11 cellular contexts compared by ENCODE assay signal in genomic region chr4:41155194-41155830, GRCh38. TPM values are rescaled to one million over a fixed set of nuclear protein-coding genes. Genes with fewer than 3 reads are reported as not detected.
DNase-seq lines count a peak whose midpoint lies in the region; ATAC-seq, FAIRE-seq and TF ChIP-seq lines count a peak whose summit lies in the region.
"Had no signal": no experiment of that assay in that cellular context is flagged by ENCODE, and none has a peak within 500 bp of the region (broad histone marks: within the 10 kb centered on the region; RNA-seq: fewer than 3 reads in every experiment).

No MANE protein-coding gene starts in this region.

- H3K4me3 ChIP-seq in A549 (no peak overlapping the region), SJSA1 (no peak overlapping the region)

- H3K27me3 ChIP-seq in SJSA1 (replicated peaks) = no peaks in the 10 kb centered on the region

- H3K27ac ChIP-seq in A549 (peak overlapping the region in 1 of 2 experiments; percentile 39; a peak in 1 of 6 replicates), SJSA1 (peak overlapping the region; percentile 61)

- POLR2A ChIA-PET in A549 (lab: Yijun Ruan, JAX) = no interaction called here

- H3K4me1 ChIP-seq in A549 (peaks cover 27% of the 10 kb centered on the region), SJSA1 (replicated peaks) (peaks cover 40% of the 10 kb centered on the region)

- peak overlapping the region; percentile 31 for H3K4me3 Mint-ChIP-seq in mesothelial cell of epicardium

- TF ChIP-seq CTCF in A549 (IDR thresholded peaks at IDR 0.05) (no peak), mesothelial cell of epicardium (IDR thresholded peaks at IDR 0.05; ENCODE audit: unreplicated experiment) (no peak)

- TF ChIP-seq EP300 in A549 (IDR thresholded peaks at IDR 0.05) = no peak

- H3K4me2 ChIP-seq in A549 = peak overlapping the region; percentile 42

- no peak for TF ChIP-seq POLR2A in A549 (IDR thresholded peaks at IDR 0.05; ENCODE audit: low read length)

- 66% methylated on average over 5 of the region's 5 CpGs for WGBS in A549 (ENCODE audit: missing lambda C conversion rate)

- TF ChIP-seq RAD21 in A549 (conservative IDR thresholded peaks at IDR 0.05 in 1 of 2, IDR thresholded peaks at IDR 0.05 in 1 of 2) = no peak

- peaks cover 3% of the 10 kb centered on the region for H3K36me3 Mint-ChIP-seq in mesothelial cell of epicardium

- H3K27ac Mint-ChIP-seq in mesothelial cell of epicardium = peak overlapping the region; percentile 95

- peaks cover 5% of the 10 kb centered on the region for H3K9me3 Mint-ChIP-seq in mesothelial cell of epicardium

- DNase-seq in A549 (ENCODE audit: low read depth in 1 of 2, low spot score in 1 of 2) (no peak), SJSA1 (ENCODE audit: low read depth in 1 of 2, low spot score in 2 of 2) (peak in 1 of 2 experiments; percentile 42), fibroblast of peridontal ligament (ENCODE audit: extremely low read depth) (peak; percentile 53), mesothelial cell of epicardium (ENCODE audit: low spot score in 2 of 2, unreplicated experiment in 2 of 2) (no peak), DMS114 treated with DMSO at 0.1 percent for 48 hours (lab: John Stamatoyannopoulos, UW; ENCODE audit: unreplicated experiment) (no peak), NCI-H146 (lab: John Stamatoyannopoulos, UW) (no peak), NOMO-1 (lab: John Stamatoyannopoulos, UW; ENCODE audit: unreplicated experiment in 2 of 2) (no peak)
- DNase-seq: effector CD8-positive, alpha-beta T cell; stimulated activated CD4-positive, alpha-beta T cell treated with anti-CD3 and anti-CD28 coated beads, Interleukin-4, amount 100 ng/mL, for 1 hour had no signal

- no peaks in the 10 kb centered on the region for H3K27me3 Mint-ChIP-seq in mesothelial cell of epicardium (ENCODE audit: low read depth)

- peaks cover 45% of the 10 kb centered on the region for H3K4me1 Mint-ChIP-seq in mesothelial cell of epicardium

- CTCF ChIA-PET in A549 (lab: Yijun Ruan, JAX) = interaction anchor here (0.8 to 2.8 kb wide), 2 partner anchors 59 to 161 kb away, joined by 5 to 11 read pairs; partner anchors contain the start of gene APBB2

- peak in 1 of 2 experiments; percentile 55; a peak in 2 of 6 replicates for ATAC-seq in A549
- ATAC-seq in HG02852 (IDR thresholded peaks at IDR 0.05; ENCODE audit: unreplicated experiment) = no peak

- no peaks in the 10 kb centered on the region for H3K36me3 ChIP-seq in SJSA1

- H3K9me3 ChIP-seq in A549 (no peaks in the 10 kb centered on the region), SJSA1 (replicated peaks) (no peaks in the 10 kb centered on the region)

- FAIRE-seq in A549 (lab: Jason Lieb, UNC) = no peak
- FAIRE-seq: TTC549 had no signal

TF ChIP-seq in A549, 52 proteins besides CTCF, POLR2A, EP300 and RAD21:
- no peak for TF ChIP-seq ESRRA (IDR thresholded peaks at IDR 0.05; ENCODE audit: borderline replicate concordance, low read length)
- no peak for TF ChIP-seq EHF (CRISPR knock-in tag; IDR thresholded peaks at IDR 0.05)
- TF ChIP-seq MAFK (IDR thresholded peaks at IDR 0.05; ENCODE audit: partially characterized antibody) = no peak
- no peak for TF ChIP-seq JUNB (IDR thresholded peaks at IDR 0.05)
- TF ChIP-seq NFE2L2 (conservative IDR thresholded peaks at IDR 0.05; ENCODE audit: low read length) = no peak
- no peak for TF ChIP-seq HOXA7 (CRISPR knock-in tag; IDR thresholded peaks at IDR 0.05)
- TF ChIP-seq ELK1 (IDR thresholded peaks at IDR 0.05; ENCODE audit: low read depth, low read length) = no peak
- TF ChIP-seq CBX8 (IDR thresholded peaks at IDR 0.05) = no peak
- TF ChIP-seq JUN (IDR thresholded peaks at IDR 0.05) = no peak
- TF ChIP-seq MAX (IDR thresholded peaks at IDR 0.05) = no peak
- no peak for TF ChIP-seq TFCP2L1 (CRISPR knock-in tag; IDR thresholded peaks at IDR 0.05)
- TF ChIP-seq PBX3 (IDR thresholded peaks at IDR 0.05) = no peak
- TF ChIP-seq BHLHE40 (IDR thresholded peaks at IDR 0.05; ENCODE audit: low read depth, low read length) = no peak
- TF ChIP-seq NR3C1 (IDR thresholded peaks at IDR 0.05) = no peak
- no peak for TF ChIP-seq MAZ (IDR thresholded peaks at IDR 0.05; ENCODE audit: borderline replicate concordance, low read depth, low read length)
- TF ChIP-seq CEBPB (IDR thresholded peaks at IDR 0.05) = no peak
- TF ChIP-seq USF2 (IDR thresholded peaks at IDR 0.05) = no peak
- TF ChIP-seq ZFP36 (IDR thresholded peaks at IDR 0.05; ENCODE audit: borderline replicate concordance, partially characterized antibody) = no peak
- no peak for TF ChIP-seq REST (IDR thresholded peaks at IDR 0.05)

RNA-seq across cellular contexts. Expression of gene APBB2, which starts 59.0 kb away (rescaled TPM):
- polyA plus RNA-seq in A549 (2011; rRNA removed) (31.3 and 31.9 TPM in 2 replicates), A549 (2017; fragmentation: RNase III; extraction: RNeasy Plus Mini Kit Qiagen cat#74134 plus additional on column Dnase treatment) (8.3 to 9.9 TPM (median 9.6 TPM) in 3 replicates)
- polyA plus RNA-seq in A549 (2012; cell fraction: cytosol; rRNA removed) = 12.3 and 12.9 TPM in 2 replicates
- 12.0 and 15.6 TPM in 2 replicates for polyA plus RNA-seq in A549 (2012; cell fraction: nucleus; rRNA removed)
- 54.3 and 57.4 TPM in 2 replicates for polyA minus RNA-seq in A549 (2011; rRNA and poly(A)+ RNA removed)
- 12.9 and 13.1 TPM in 2 replicates for total RNA-seq in SJSA1 (2014; rRNA removed; shearing (Covaris generic))
- 56.6 to 63.5 TPM (median 63.2 TPM) in 3 replicates for total RNA-seq in mesothelial cell of epicardium
